Comparison of ENCODE assay signal across 1 cellular context in genomic region chr6:98834060-98835031, GRCh38.
TF ChIP-seq lines count a peak whose summit lies in the region.

Gene POU3F2 (plus strand): TSS chr6:98834574. CDS start chr6:98834874, 300 bp downstream.

TF ChIP-seq in GM12878, 131 proteins besides CTCF, POLR2A, EP300 and RAD21 (continued from another document):
- no peak for TF ChIP-seq ZBTB4 (CRISPR knock-in tag; IDR thresholded peaks at IDR 0.05)
- TF ChIP-seq, protein P1, sequence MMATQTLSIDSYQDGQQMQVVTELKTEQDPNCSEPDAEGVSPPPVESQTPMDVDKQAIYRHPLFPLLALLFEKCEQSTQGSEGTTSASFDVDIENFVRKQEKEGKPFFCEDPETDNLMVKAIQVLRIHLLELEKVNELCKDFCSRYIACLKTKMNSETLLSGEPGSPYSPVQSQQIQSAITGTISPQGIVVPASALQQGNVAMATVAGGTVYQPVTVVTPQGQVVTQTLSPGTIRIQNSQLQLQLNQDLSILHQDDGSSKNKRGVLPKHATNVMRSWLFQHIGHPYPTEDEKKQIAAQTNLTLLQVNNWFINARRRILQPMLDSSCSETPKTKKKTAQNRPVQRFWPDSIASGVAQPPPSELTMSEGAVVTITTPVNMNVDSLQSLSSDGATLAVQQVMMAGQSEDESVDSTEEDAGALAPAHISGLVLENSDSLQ (IDR thresholded peaks at IDR 0.05): peak; percentile 70
- TF ChIP-seq RFX5 (IDR thresholded peaks at IDR 0.05; ENCODE audit: low read depth, low read length): peak; percentile 81
- TF ChIP-seq RUNX3 (IDR thresholded peaks at IDR 0.05; ENCODE audit: low read length): 0 out of 2 replicates have a peak, but pooled peaks have one; percentile 18
TF ChIP-seq in GM12878: peak in this region for 5.
